Comparison of ENCODE assay signal across 8 cellular contexts in genomic region chr17:77145635-77146632, GRCh38. TPM values are rescaled to one million over a fixed set of nuclear protein-coding genes. Genes with fewer than 3 reads are reported as not detected.
DNase-seq lines count a peak whose midpoint lies in the region; ATAC-seq, FAIRE-seq and TF ChIP-seq lines count a peak whose summit lies in the region.

No MANE protein-coding gene starts in this region.

- H2AFZ ChIP-seq in astrocyte (ENCODE audit: low read depth, low read length) (no peak overlapping the region), keratinocyte (ENCODE audit: control insufficient read depth, low read length) (no peak overlapping the region)

- H3K4me2 ChIP-seq in astrocyte (ENCODE audit: low read length) (peak overlapping the region; percentile 70), keratinocyte (ENCODE audit: control insufficient read depth, extremely low read depth, insufficient read depth, low read depth, low read length) (no peak overlapping the region)

- H3K4me1 Mint-ChIP-seq in Calu3 (ENCODE audit: low read depth, unreplicated experiment) (peaks cover 43% of the 10 kb centered on the region), astrocyte (ENCODE audit: low read depth, unreplicated experiment) (peaks cover 48% of the 10 kb centered on the region)
- H3K4me1 Mint-ChIP-seq in stimulated activated effector memory CD8-positive, alpha-beta T cell treated with anti-CD3 and anti-CD28 coated beads, Interleukin-12 subunit alpha, Interleukin-12 subunit beta, amount 100 ng/mL, for 72 hours = peaks cover 71% of the 10 kb centered on the region

- peaks cover 93% of the 10 kb centered on the region for H3K79me2 ChIP-seq in astrocyte (ENCODE audit: insufficient read depth, low read length)
- H3K79me2 ChIP-seq in keratinocyte (ENCODE audit: control insufficient read depth, insufficient read depth, low read length) = peaks cover 92% of the 10 kb centered on the region

- H3K27me3 ChIP-seq in astrocyte (ENCODE audit: insufficient read depth, low read length) (no peaks in the 10 kb centered on the region), keratinocyte (ENCODE audit: control insufficient read depth, extremely low read depth, insufficient read depth, low read length) (no peaks in the 10 kb centered on the region)

- H3K27me3 Mint-ChIP-seq in Calu3 (ENCODE audit: unreplicated experiment) = no peaks in the 10 kb centered on the region
- no peaks in the 10 kb centered on the region for H3K27me3 Mint-ChIP-seq in astrocyte (ENCODE audit: low read depth, unreplicated experiment)

- H3K4me1 ChIP-seq in astrocyte (ENCODE audit: insufficient read depth, low read length) (peaks cover 32% of the 10 kb centered on the region), keratinocyte (ENCODE audit: control insufficient read depth, extremely low read depth, insufficient read depth, low read length) (peaks cover 16% of the 10 kb centered on the region)

- H3K36me3 ChIP-seq in astrocyte (ENCODE audit: insufficient read depth, low read length) = peaks cover 32% of the 10 kb centered on the region
- H3K36me3 ChIP-seq in keratinocyte (ENCODE audit: control insufficient read depth in 2 of 2, extremely low read depth in 1 of 2, insufficient read depth in 2 of 2, low read length in 2 of 2) = peaks cover 18 to 50% of the 10 kb centered on the region in 2 experiments

- peaks cover 36% of the 10 kb centered on the region for H3K36me3 Mint-ChIP-seq in Calu3 (ENCODE audit: insufficient read depth, unreplicated experiment)
- peaks cover 22% of the 10 kb centered on the region for H3K36me3 Mint-ChIP-seq in astrocyte (ENCODE audit: low read depth, unreplicated experiment)
- H3K36me3 Mint-ChIP-seq in stimulated activated effector memory CD8-positive, alpha-beta T cell treated with anti-CD3 and anti-CD28 coated beads, Interleukin-12 subunit alpha, Interleukin-12 subunit beta, amount 100 ng/mL, for 72 hours = peaks cover 96% of the 10 kb centered on the region

- H3K27ac Mint-ChIP-seq in Calu3 (ENCODE audit: unreplicated experiment) = peak overlapping the region; percentile 85
- H3K27ac Mint-ChIP-seq in astrocyte (ENCODE audit: unreplicated experiment) = peak overlapping the region; percentile 79
- H3K27ac Mint-ChIP-seq in stimulated activated effector memory CD8-positive, alpha-beta T cell treated with anti-CD3 and anti-CD28 coated beads, Interleukin-12 subunit alpha, Interleukin-12 subunit beta, amount 100 ng/mL, for 72 hours = peak overlapping the region; percentile 80

- H4K20me1 ChIP-seq in astrocyte (ENCODE audit: insufficient read depth, low read length) (peaks cover 65% of the 10 kb centered on the region), keratinocyte (ENCODE audit: control insufficient read depth, extremely low read depth, insufficient read depth, low read length) (peaks cover 3% of the 10 kb centered on the region)

- TF ChIP-seq CTCF in Calu3 (IDR thresholded peaks at IDR 0.05; ENCODE audit: unreplicated experiment) (no peak), astrocyte (IDR thresholded peaks at IDR 0.05; ENCODE audit: insufficient read depth, low read depth, low read length) (no peak), keratinocyte (optimal IDR thresholded peaks at IDR 0.05 in 1 of 3, IDR thresholded peaks at IDR 0.05 in 1 of 3, conservative IDR thresholded peaks at IDR 0.05 in 1 of 3; ENCODE audit: extremely low read depth in 1 of 3, insufficient read depth in 2 of 3, low read length in 3 of 3) (peak in 1 of 3 experiments; percentile 26)

- intact Hi-C loops in Calu3 (cut with micrococcal nuclease; ENCODE audit: unreplicated experiment) = loop anchor here (10.0 kb wide), 1 partner anchor 51 kb away; no protein-coding TSS in a partner anchor

- DNase-seq in Calu3 (peak; percentile 60), HT1080 (ENCODE audit: low read depth) (peak; percentile 69), astrocyte (ENCODE audit: low read depth) (peak; percentile 80), keratinocyte (ENCODE audit: low read depth, low spot score) (no peak), SKM-1 treated with dmso at 0.1 percent for 144 hours (lab: John Stamatoyannopoulos, UW; ENCODE audit: unreplicated experiment) (no peak), SHP77 (lab: John Stamatoyannopoulos, UW) (no peak)
- DNase-seq in stimulated activated effector memory CD8-positive, alpha-beta T cell treated with anti-CD3 and anti-CD28 coated beads, Interleukin-12 subunit alpha, Interleukin-12 subunit beta, amount 100 ng/mL, for 72 hours (ENCODE audit: low spot score in 2 of 2) = no peak
- DNase-seq in stimulated activated CD4-positive, alpha-beta T cell treated with anti-CD3 and anti-CD28 coated beads, Interleukin-12 subunit alpha, Interleukin-12 subunit beta, amount 100 ng/mL, for 4 hours = no peak

- H3K9ac ChIP-seq in astrocyte (ENCODE audit: low read length) (peak overlapping the region; percentile 52), keratinocyte (ENCODE audit: control insufficient read depth, extremely low read depth, insufficient read depth, low read length) (no peak overlapping the region)

- peak; percentile 38 for ATAC-seq in stimulated activated effector memory CD8-positive, alpha-beta T cell treated with anti-CD3 and anti-CD28 coated beads, Interleukin-12 subunit alpha, Interleukin-12 subunit beta, amount 100 ng/mL, for 72 hours

- no peaks in the 10 kb centered on the region for H3K9me3 Mint-ChIP-seq in Calu3 (ENCODE audit: low read depth, unreplicated experiment)
- no peaks in the 10 kb centered on the region for H3K9me3 Mint-ChIP-seq in astrocyte (ENCODE audit: unreplicated experiment)
- no peaks in the 10 kb centered on the region for H3K9me3 Mint-ChIP-seq in stimulated activated effector memory CD8-positive, alpha-beta T cell treated with anti-CD3 and anti-CD28 coated beads, Interleukin-12 subunit alpha, Interleukin-12 subunit beta, amount 100 ng/mL, for 72 hours

- peaks cover 2% of the 10 kb centered on the region for H3K9me1 ChIP-seq in keratinocyte (ENCODE audit: control insufficient read depth, extremely low read depth, insufficient read depth, low read length)

- FAIRE-seq in astrocyte (lab: Jason Lieb, UNC) (no peak), keratinocyte (lab: Jason Lieb, UNC) (no peak)

- H3K4me3 ChIP-seq in astrocyte (ENCODE audit: insufficient read depth, low read depth, low read length) (no peak overlapping the region), keratinocyte (ENCODE audit: control insufficient read depth in 2 of 3, extremely low read depth in 1 of 3, insufficient read depth in 2 of 3, low read depth in 1 of 3, low read length in 3 of 3) (no peak overlapping the region)

- H3K9me3 ChIP-seq in astrocyte (ENCODE audit: insufficient read depth, low read depth, low read length) (no peaks in the 10 kb centered on the region), keratinocyte (ENCODE audit: control insufficient read depth, low read depth, low read length) (no peaks in the 10 kb centered on the region)

- peak overlapping the region; percentile 57 for H3K4me3 Mint-ChIP-seq in Calu3 (ENCODE audit: low read depth, unreplicated experiment)
- peak overlapping the region; percentile 71 for H3K4me3 Mint-ChIP-seq in astrocyte (ENCODE audit: unreplicated experiment)
- peak overlapping the region; percentile 53 for H3K4me3 Mint-ChIP-seq in stimulated activated effector memory CD8-positive, alpha-beta T cell treated with anti-CD3 and anti-CD28 coated beads, Interleukin-12 subunit alpha, Interleukin-12 subunit beta, amount 100 ng/mL, for 72 hours

- CTCF ChIA-PET in Calu3 (lab: Charles Lee) = interaction anchor here (1.1 to 1.6 kb wide), 4 partner anchors 21 to 57 kb away, joined by 3 to 8 read pairs (median 4); no protein-coding TSS in a partner anchor

- dilution Hi-C loops in keratinocyte (cut with MboI; ENCODE audit: extremely low pct_ligation_motif_present, low sequenced_read_pairs) = no loop called here

- BruUV-seq in Calu3 (replicated peaks; lab: Mats Ljungman, UMichigan) = no TSS peak

- H3K27ac ChIP-seq in astrocyte (ENCODE audit: low read depth, low read length) (peak overlapping the region; percentile 43), keratinocyte (ENCODE audit: control insufficient read depth, insufficient read depth, low read length) (peak overlapping the region; percentile 1)

RNA-seq across cellular contexts. Expression of gene SEC14L1, which starts 5.2 kb away (rescaled TPM):
- total RNA-seq in Calu3 (2022) (46.3 and 50.6 TPM in 2 replicates), astrocyte (86.7 and 93.2 TPM in 2 replicates)
- 27.6 and 30.6 TPM in 2 replicates for total RNA-seq in HT1080 (2014; rRNA removed; shearing (Covaris generic))
- polyA plus RNA-seq in HT1080 (2015; cell fraction: cytosol; rRNA removed) = 34.7 and 34.8 TPM in 2 replicates
- polyA plus RNA-seq in HT1080 (2015; cell fraction: nucleus; rRNA removed) = 24.7 and 29.0 TPM in 2 replicates
- 20.1 to 44.6 TPM (median 35.6 TPM) in 3 replicates for polyA plus RNA-seq in keratinocyte
- 114 TPM for polyA plus RNA-seq in keratinocyte (2011; ENCODE audit: low read depth)
- 38.6 and 56.2 TPM in 2 replicates for polyA plus RNA-seq in keratinocyte (2011; cell fraction: cytosol; rRNA removed)
- polyA plus RNA-seq in keratinocyte (2011; cell fraction: nucleus; rRNA removed) = 55.1 and 64.2 TPM in 2 replicates
- 40.0 and 57.5 TPM in 2 replicates for polyA plus RNA-seq in keratinocyte (2012; ENCODE audit: low replicate concordance)
- 32.6 to 43.9 TPM (median 43.7 TPM) in 3 replicates for polyA minus RNA-seq in keratinocyte
- 58.9 TPM for polyA minus RNA-seq in keratinocyte (2011; cell fraction: cytosol; rRNA and poly(A)+ RNA removed)
- polyA minus RNA-seq in keratinocyte (2011; cell fraction: nucleus; rRNA and poly(A)+ RNA removed) = 34.9 and 68.3 TPM in 2 replicates

Comparison
In these comparisons a context has a peak if more than half of its experiments do, and no peak if none do; other contexts are left out.
1. DNase-seq: peak in Calu3 (single experiment), HT1080 (single experiment) and astrocyte (single experiment); none in keratinocyte (single experiment), stimulated activated effector memory CD8-positive, alpha-beta T cell treated with anti-CD3 and anti-CD28 coated beads, Interleukin-12 subunit alpha, Interleukin-12 subunit beta, amount 100 ng/mL, for 72 hours (0 of 2), SKM-1 treated with dmso at 0.1 percent for 144 hours (single experiment), SHP77 (0 of 2) and stimulated activated CD4-positive, alpha-beta T cell treated with anti-CD3 and anti-CD28 coated beads, Interleukin-12 subunit alpha, Interleukin-12 subunit beta, amount 100 ng/mL, for 4 hours (single experiment).
2. Peak in every context shown above with its lines, with median percentiles within 50 percentile points of each other: H3K27ac Mint-ChIP-seq and H3K4me3 Mint-ChIP-seq.